In genomic region chr1:85224734-85225623, GRCh38 we compare ENCODE assay signal across 12 cellular contexts. TPM values are rescaled to one million over a fixed set of nuclear protein-coding genes. Genes with fewer than 3 reads are reported as not detected.
DNase-seq lines count a peak whose midpoint lies in the region; ATAC-seq and TF ChIP-seq lines count a peak whose summit lies in the region.
"Had no signal": no experiment of that assay in that cellular context is flagged by ENCODE, and none has a peak within 500 bp of the region (broad histone marks: within the 10 kb centered on the region; RNA-seq: fewer than 3 reads in every experiment).

No MANE protein-coding gene starts in this region.

- no peaks in the 10 kb centered on the region for H3K9me3 ChIP-seq in WERI-Rb-1 (ENCODE audit: severe bottlenecking)
- H3K9me3 ChIP-seq: psoas muscle had no signal

- DNase-seq in Right ventricle myocardium inferior (ENCODE audit: missing footprints) (no peak), cardiac septum (ENCODE audit: low spot score) (no peak), WERI-Rb-1 (peak; percentile 36), kidney tubule cell (ENCODE audit: low spot score) (peak; percentile 10), NCI-H1694 treated with DMSO at 0.1 percent for 48 hours (lab: John Stamatoyannopoulos, UW) (no peak), NCI-H446 treated with DMSO at 0.1 percent for 48 hours (lab: John Stamatoyannopoulos, UW) (no peak)
- no peak for DNase-seq in T-helper 2 cell treated with Interferon-gamma antibody and Interleukin-4, amounts not matched to agents 5 μg/mL and 100 μg/mL, for 36 hours (ENCODE audit: low spot score)
- DNase-seq: activated naive CD4-positive, alpha-beta T cell treated with anti-CD3 and anti-CD28 coated beads, Interleukin-2, amount 50 U/mL, for 16 hours; psoas muscle had no signal

- TF ChIP-seq CTCF in WERI-Rb-1 (IDR thresholded peaks at IDR 0.05; ENCODE audit: low read depth, low read length), result no peak

- H3K36me3 Mint-ChIP-seq in T-helper 2 cell treated with Interferon-gamma antibody and Interleukin-4, amounts not matched to agents 5 μg/mL and 100 μg/mL, for 36 hours (ENCODE audit: low read depth), result no peaks in the 10 kb centered on the region

- H3K27ac Mint-ChIP-seq in T-helper 2 cell treated with Interferon-gamma antibody and Interleukin-4, amounts not matched to agents 5 μg/mL and 100 μg/mL, for 36 hours, result no peak overlapping the region
- H3K27ac Mint-ChIP-seq: T-helper 1 cell treated with Interleukin-12 subunit alpha and Interleukin-12 subunit beta and Interleukin-4 antibody, amounts not matched to agents 30 μg/mL and 1 μg/mL, for 36 hours had no signal

- H3K27me3 ChIP-seq in WERI-Rb-1 (ENCODE audit: insufficient read depth, low read depth, severe bottlenecking), result no peaks in the 10 kb centered on the region

- intact Hi-C loops in Right ventricle myocardium inferior (cut with DNase I), result loop anchor here (2.0 to 5.0 kb wide), 2 partner anchors 24 to 83 kb away; partner anchors contain the start of gene SYDE2
- intact Hi-C loops in cardiac septum (cut with DNase I), result loop anchor here (1.0 kb wide), 1 partner anchor 24 kb away; the partner anchor contains the start of gene SYDE2

- H3K4me3 Mint-ChIP-seq in T-helper 2 cell treated with Interferon-gamma antibody and Interleukin-4, amounts not matched to agents 5 μg/mL and 100 μg/mL, for 36 hours, result no peak overlapping the region
- H3K4me3 Mint-ChIP-seq: T-helper 1 cell treated with Interleukin-12 subunit alpha and Interleukin-12 subunit beta and Interleukin-4 antibody, amounts not matched to agents 30 μg/mL and 1 μg/mL, for 36 hours had no signal

- no peak overlapping the region for H3K27ac ChIP-seq in WERI-Rb-1
- H3K27ac ChIP-seq: KMS-11, psoas muscle had no signal

- H3K4me1 Mint-ChIP-seq in T-helper 2 cell treated with Interferon-gamma antibody and Interleukin-4, amounts not matched to agents 5 μg/mL and 100 μg/mL, for 36 hours (ENCODE audit: low read depth), result no peaks in the 10 kb centered on the region

- no peak overlapping the region for H3K4me3 ChIP-seq in WERI-Rb-1 (ENCODE audit: low read depth, low read length)
- H3K4me3 ChIP-seq: psoas muscle had no signal

- H3K9me3 Mint-ChIP-seq in T-helper 2 cell treated with Interferon-gamma antibody and Interleukin-4, amounts not matched to agents 5 μg/mL and 100 μg/mL, for 36 hours, result no peaks in the 10 kb centered on the region
- H3K9me3 Mint-ChIP-seq: T-helper 1 cell treated with Interleukin-12 subunit alpha and Interleukin-12 subunit beta and Interleukin-4 antibody, amounts not matched to agents 30 μg/mL and 1 μg/mL, for 36 hours had no signal

- H3K27me3 Mint-ChIP-seq in T-helper 2 cell treated with Interferon-gamma antibody and Interleukin-4, amounts not matched to agents 5 μg/mL and 100 μg/mL, for 36 hours (ENCODE audit: low read depth), result peaks cover 26% of the 10 kb centered on the region

- no peaks in the 10 kb centered on the region for H3K36me3 ChIP-seq in WERI-Rb-1

- peak; percentile 74 for ATAC-seq in Right ventricle myocardium inferior
- no peak for ATAC-seq in HG03520 (IDR thresholded peaks at IDR 0.05; ENCODE audit: unreplicated experiment)

RNA-seq across cellular contexts. Expression of gene SYDE2, which starts 24.2 kb away (rescaled TPM):
- total RNA-seq in Right ventricle myocardium inferior (20.7 TPM), cardiac septum (20.2 TPM)

RNA-seq across cellular contexts. Expression of gene C1orf52, which starts 34.5 kb away (rescaled TPM):
- total RNA-seq in Right ventricle myocardium inferior (17.1 TPM), cardiac septum (17.4 TPM)

RNA-seq across cellular contexts. Expression of gene BCL10, which starts 51.5 kb away (rescaled TPM):
- total RNA-seq in Right ventricle myocardium inferior (8.6 TPM), cardiac septum (8.7 TPM)

Comparison
In these comparisons a context has a peak if more than half of its experiments do, and no peak if none do; other contexts are left out.
1. DNase-seq: peak in WERI-Rb-1 (single experiment) and kidney tubule cell (single experiment); none in Right ventricle myocardium inferior (single experiment), cardiac septum (single experiment), NCI-H1694 treated with DMSO at 0.1 percent for 48 hours (single experiment), T-helper 2 cell treated with Interferon-gamma antibody and Interleukin-4, amounts not matched to agents 5 μg/mL and 100 μg/mL, for 36 hours (single experiment) and NCI-H446 treated with DMSO at 0.1 percent for 48 hours (single experiment).